In genomic region chr6:14758421-14759043, GRCh38 we compare ENCODE assay signal across 11 cellular contexts.
DNase-seq lines count a peak whose midpoint lies in the region; ATAC-seq, FAIRE-seq and TF ChIP-seq lines count a peak whose summit lies in the region.
"Had no signal": no experiment of that assay in that cellular context is flagged by ENCODE, and none has a peak within 500 bp of the region (broad histone marks: within the 10 kb centered on the region; RNA-seq: fewer than 3 reads in every experiment).

No MANE protein-coding gene starts in this region.

- no peaks in the 10 kb centered on the region for H4K20me1 ChIP-seq in mammary epithelial cell (ENCODE audit: insufficient read depth, low read length)

- POLR2A ChIA-PET in activated CD4-positive, alpha-beta T cell treated with anti-CD3 and anti-CD28 coated beads, Interleukin-2, amount 10 ng/mL, durations not matched to agents 7 days and 5 days (lab: Charles Lee), result no interaction called here

- no peaks in the 10 kb centered on the region for H3K36me3 ChIP-seq in mammary epithelial cell (ENCODE audit: insufficient read depth, low read length)

- H3K4me1 Mint-ChIP-seq in activated CD4-positive, alpha-beta T cell treated with anti-CD3 and anti-CD28 coated beads, Interleukin-2, amount 10 ng/mL, durations not matched to agents 7 days and 5 days, result peaks cover 21% of the 10 kb centered on the region
- H3K4me1 Mint-ChIP-seq in natural killer cell treated with Interleukin-12 subunit alpha and Interleukin-12 subunit beta and Interleukin-15 and Interleukin-18, amount 100 ng/mL, for 72 hours (ENCODE audit: low read depth in 2 of 2), result peaks cover 5 to 10% of the 10 kb centered on the region in 2 donors

- ATAC-seq in natural killer cell treated with Interleukin-12 subunit alpha and Interleukin-12 subunit beta and Interleukin-15 and Interleukin-18, amount 100 ng/mL, for 72 hours, result no peak
- ATAC-seq: GM12878 had no signal

- 62% methylated on average over 8 of the region's 8 CpGs for WGBS in mammary epithelial cell (ENCODE audit: low coverage, missing lambda C conversion rate)

- peak; percentile 34 to 40 for DNase-seq in activated CD4-positive, alpha-beta T cell treated with anti-CD3 and anti-CD28 coated beads for 4 hours
- DNase-seq in activated CD4-positive, alpha-beta T cell treated with anti-CD3 and anti-CD28 coated beads, Interleukin-2, amount 10 ng/mL, durations not matched to agents 7 days and 5 days, result no peak
- DNase-seq in NCI-H2081 treated with DMSO at 0.1 percent for 48 hours (lab: John Stamatoyannopoulos, UW) (peak; percentile 92), mammary epithelial cell (peak; percentile 92), retina (peak; percentile 56), pons (ENCODE audit: low spot score) (no peak), GM19239 (ENCODE audit: insufficient read length, low spot score) (no peak)
- DNase-seq in natural killer cell treated with Interleukin-12 subunit alpha and Interleukin-12 subunit beta and Interleukin-15 and Interleukin-18, amount 100 ng/mL, for 72 hours (ENCODE audit: low spot score), result no peak
- DNase-seq: activated CD8-positive, alpha-beta memory T cell treated with anti-CD3 and anti-CD28 coated beads for 24 hours had no signal

- intact Hi-C loops in mammary epithelial cell (cut with micrococcal nuclease), result no loop called here

- H3K9ac ChIP-seq in mammary epithelial cell (ENCODE audit: insufficient read depth, low read length), result no peak overlapping the region

- H3K4me3 ChIP-seq in mammary epithelial cell (replicated peaks in 1 of 3; ENCODE audit: insufficient read depth in 1 of 3, low read depth in 2 of 3, low read length in 3 of 3), result no peak overlapping the region
- H3K4me3 ChIP-seq: GM12878 had no signal

- dilution Hi-C loops in mammary epithelial cell (cut with HindIII; ENCODE audit: low sequenced_read_pairs), result no loop called here

- H3K27ac Mint-ChIP-seq in activated CD4-positive, alpha-beta T cell treated with anti-CD3 and anti-CD28 coated beads, Interleukin-2, amount 10 ng/mL, durations not matched to agents 7 days and 5 days, result no peak overlapping the region
- H3K27ac Mint-ChIP-seq in natural killer cell treated with Interleukin-12 subunit alpha and Interleukin-12 subunit beta and Interleukin-15 and Interleukin-18, amount 100 ng/mL, for 72 hours, result no peak overlapping the region

- CTCF ChIA-PET in activated CD4-positive, alpha-beta T cell treated with anti-CD3 and anti-CD28 coated beads, Interleukin-2, amount 10 ng/mL, durations not matched to agents 7 days and 5 days (lab: Charles Lee), result interaction anchor here (0.7 kb wide), 1 partner anchor 139 kb away, joined by 3 read pairs; no protein-coding TSS in a partner anchor
- CTCF ChIA-PET in mammary epithelial cell (lab: Charles Lee; ENCODE audit: low non-redundant PET), result no interaction called here

- no peaks in the 10 kb centered on the region for H3K79me2 ChIP-seq in mammary epithelial cell (ENCODE audit: insufficient read depth, low read length)

- no peak overlapping the region for H2AFZ ChIP-seq in mammary epithelial cell (ENCODE audit: low read depth, low read length)

- no peak overlapping the region for H3K4me3 Mint-ChIP-seq in activated CD4-positive, alpha-beta T cell treated with anti-CD3 and anti-CD28 coated beads, Interleukin-2, amount 10 ng/mL, durations not matched to agents 7 days and 5 days
- no peak overlapping the region for H3K4me3 Mint-ChIP-seq in natural killer cell treated with Interleukin-12 subunit alpha and Interleukin-12 subunit beta and Interleukin-15 and Interleukin-18, amount 100 ng/mL, for 72 hours

- peaks cover 19% of the 10 kb centered on the region for H3K4me1 ChIP-seq in mammary epithelial cell (ENCODE audit: insufficient read depth, low read length)

- in situ Hi-C loops in mammary epithelial cell (cut with MboI; ENCODE audit: low sequenced_read_pairs in 2 of 2), result no loop called here

- BruUV-seq in mammary epithelial cell (replicated peaks; lab: Mats Ljungman, UMichigan), result no TSS peak

- H3K27me3 ChIP-seq in mammary epithelial cell (ENCODE audit: insufficient read depth, low read length), result no peaks in the 10 kb centered on the region

- no peak for FAIRE-seq in GM19239 (lab: Jason Lieb, UNC)
- FAIRE-seq: colon, GM12878 had no signal

- H3K36me3 Mint-ChIP-seq in activated CD4-positive, alpha-beta T cell treated with anti-CD3 and anti-CD28 coated beads, Interleukin-2, amount 10 ng/mL, durations not matched to agents 7 days and 5 days (ENCODE audit: low read depth), result peaks cover 3% of the 10 kb centered on the region
- H3K36me3 Mint-ChIP-seq in natural killer cell treated with Interleukin-12 subunit alpha and Interleukin-12 subunit beta and Interleukin-15 and Interleukin-18, amount 100 ng/mL, for 72 hours, result no peaks in the 10 kb centered on the region

- no peak overlapping the region for H3K27ac ChIP-seq in mammary epithelial cell (ENCODE audit: insufficient read depth, low read depth, low read length)

- no peaks in the 10 kb centered on the region for H3K9me3 ChIP-seq in mammary epithelial cell (replicated peaks; ENCODE audit: insufficient read depth, low read length)

- no peak overlapping the region for H3K4me2 ChIP-seq in mammary epithelial cell (ENCODE audit: insufficient read depth, low read depth, low read length)

- TF ChIP-seq CTCF in mammary epithelial cell (conservative IDR thresholded peaks at IDR 0.05 in 1 of 2, IDR thresholded peaks at IDR 0.05 in 1 of 2; ENCODE audit: extremely low read depth in 1 of 2, insufficient read depth in 1 of 2, low read depth in 1 of 2, low read length in 2 of 2), result no peak

- H3K27me3 Mint-ChIP-seq in activated CD4-positive, alpha-beta T cell treated with anti-CD3 and anti-CD28 coated beads, Interleukin-2, amount 10 ng/mL, durations not matched to agents 7 days and 5 days, result no peaks in the 10 kb centered on the region
- H3K27me3 Mint-ChIP-seq in natural killer cell treated with Interleukin-12 subunit alpha and Interleukin-12 subunit beta and Interleukin-15 and Interleukin-18, amount 100 ng/mL, for 72 hours, result no peaks in the 10 kb centered on the region

- H3K9me3 Mint-ChIP-seq in activated CD4-positive, alpha-beta T cell treated with anti-CD3 and anti-CD28 coated beads, Interleukin-2, amount 10 ng/mL, durations not matched to agents 7 days and 5 days, result peaks cover 2% of the 10 kb centered on the region
- peaks cover 2% of the 10 kb centered on the region for H3K9me3 Mint-ChIP-seq in natural killer cell treated with Interleukin-12 subunit alpha and Interleukin-12 subunit beta and Interleukin-15 and Interleukin-18, amount 100 ng/mL, for 72 hours

Comparison
In these comparisons a context has a peak if more than half of its experiments do, and no peak if none do; other contexts are left out.
1. DNase-seq: peak in activated CD4-positive, alpha-beta T cell treated with anti-CD3 and anti-CD28 coated beads for 4 hours (2 of 2), NCI-H2081 treated with DMSO at 0.1 percent for 48 hours (single experiment), mammary epithelial cell (single experiment) and retina (single experiment); none in activated CD4-positive, alpha-beta T cell treated with anti-CD3 and anti-CD28 coated beads, Interleukin-2, amount 10 ng/mL, durations not matched to agents 7 days and 5 days (single experiment), natural killer cell treated with Interleukin-12 subunit alpha and Interleukin-12 subunit beta and Interleukin-15 and Interleukin-18, amount 100 ng/mL, for 72 hours (single experiment), pons (single experiment) and GM19239 (single experiment).